Comparison of ENCODE assay signal across 1 cellular context in the genomic region with DNA sequence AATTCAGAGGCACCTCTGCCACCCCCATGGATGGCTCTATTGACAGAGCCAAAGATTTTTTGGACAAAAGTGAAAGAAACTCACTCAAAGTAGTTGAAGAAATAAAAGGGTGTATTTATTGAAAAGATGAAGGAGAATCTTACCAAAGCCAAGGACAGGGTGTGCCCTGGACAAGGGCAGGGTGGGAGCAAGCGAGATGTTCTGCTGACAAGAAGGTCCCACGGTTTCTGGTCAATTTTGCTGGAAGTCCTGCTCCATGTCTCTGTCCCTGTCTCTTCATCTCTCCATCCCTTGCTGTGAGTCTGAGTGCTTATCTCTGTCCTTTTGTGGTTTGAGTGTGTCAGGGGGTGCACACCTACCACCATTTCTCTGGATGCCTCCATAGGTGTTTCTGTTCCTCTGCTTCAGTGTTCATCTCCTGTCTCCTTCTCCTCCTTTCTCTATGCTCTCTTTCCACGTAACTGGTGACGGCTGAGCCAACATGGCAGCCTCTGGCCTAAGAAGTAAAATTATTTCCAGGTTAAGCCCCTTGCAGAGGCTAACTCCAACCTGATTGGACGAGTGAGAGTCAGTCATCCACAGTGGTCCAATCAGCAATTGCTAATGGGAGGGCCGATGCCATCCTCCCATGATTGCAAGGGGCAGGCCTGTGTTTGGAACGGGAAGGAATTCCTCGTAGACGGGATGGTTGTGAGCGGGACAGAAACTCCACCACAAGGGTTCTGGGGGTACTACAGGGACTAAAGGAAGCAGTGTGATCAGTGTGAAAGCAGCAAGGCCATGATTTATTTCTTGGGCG.
TF ChIP-seq lines count a peak whose summit lies in the region.

No MANE protein-coding gene starts in this region.

TF ChIP-seq in GM23338, 12 proteins besides CTCF, POLR2A, EP300 and RAD21 (continued from another document):
- TF ChIP-seq, protein P1, sequence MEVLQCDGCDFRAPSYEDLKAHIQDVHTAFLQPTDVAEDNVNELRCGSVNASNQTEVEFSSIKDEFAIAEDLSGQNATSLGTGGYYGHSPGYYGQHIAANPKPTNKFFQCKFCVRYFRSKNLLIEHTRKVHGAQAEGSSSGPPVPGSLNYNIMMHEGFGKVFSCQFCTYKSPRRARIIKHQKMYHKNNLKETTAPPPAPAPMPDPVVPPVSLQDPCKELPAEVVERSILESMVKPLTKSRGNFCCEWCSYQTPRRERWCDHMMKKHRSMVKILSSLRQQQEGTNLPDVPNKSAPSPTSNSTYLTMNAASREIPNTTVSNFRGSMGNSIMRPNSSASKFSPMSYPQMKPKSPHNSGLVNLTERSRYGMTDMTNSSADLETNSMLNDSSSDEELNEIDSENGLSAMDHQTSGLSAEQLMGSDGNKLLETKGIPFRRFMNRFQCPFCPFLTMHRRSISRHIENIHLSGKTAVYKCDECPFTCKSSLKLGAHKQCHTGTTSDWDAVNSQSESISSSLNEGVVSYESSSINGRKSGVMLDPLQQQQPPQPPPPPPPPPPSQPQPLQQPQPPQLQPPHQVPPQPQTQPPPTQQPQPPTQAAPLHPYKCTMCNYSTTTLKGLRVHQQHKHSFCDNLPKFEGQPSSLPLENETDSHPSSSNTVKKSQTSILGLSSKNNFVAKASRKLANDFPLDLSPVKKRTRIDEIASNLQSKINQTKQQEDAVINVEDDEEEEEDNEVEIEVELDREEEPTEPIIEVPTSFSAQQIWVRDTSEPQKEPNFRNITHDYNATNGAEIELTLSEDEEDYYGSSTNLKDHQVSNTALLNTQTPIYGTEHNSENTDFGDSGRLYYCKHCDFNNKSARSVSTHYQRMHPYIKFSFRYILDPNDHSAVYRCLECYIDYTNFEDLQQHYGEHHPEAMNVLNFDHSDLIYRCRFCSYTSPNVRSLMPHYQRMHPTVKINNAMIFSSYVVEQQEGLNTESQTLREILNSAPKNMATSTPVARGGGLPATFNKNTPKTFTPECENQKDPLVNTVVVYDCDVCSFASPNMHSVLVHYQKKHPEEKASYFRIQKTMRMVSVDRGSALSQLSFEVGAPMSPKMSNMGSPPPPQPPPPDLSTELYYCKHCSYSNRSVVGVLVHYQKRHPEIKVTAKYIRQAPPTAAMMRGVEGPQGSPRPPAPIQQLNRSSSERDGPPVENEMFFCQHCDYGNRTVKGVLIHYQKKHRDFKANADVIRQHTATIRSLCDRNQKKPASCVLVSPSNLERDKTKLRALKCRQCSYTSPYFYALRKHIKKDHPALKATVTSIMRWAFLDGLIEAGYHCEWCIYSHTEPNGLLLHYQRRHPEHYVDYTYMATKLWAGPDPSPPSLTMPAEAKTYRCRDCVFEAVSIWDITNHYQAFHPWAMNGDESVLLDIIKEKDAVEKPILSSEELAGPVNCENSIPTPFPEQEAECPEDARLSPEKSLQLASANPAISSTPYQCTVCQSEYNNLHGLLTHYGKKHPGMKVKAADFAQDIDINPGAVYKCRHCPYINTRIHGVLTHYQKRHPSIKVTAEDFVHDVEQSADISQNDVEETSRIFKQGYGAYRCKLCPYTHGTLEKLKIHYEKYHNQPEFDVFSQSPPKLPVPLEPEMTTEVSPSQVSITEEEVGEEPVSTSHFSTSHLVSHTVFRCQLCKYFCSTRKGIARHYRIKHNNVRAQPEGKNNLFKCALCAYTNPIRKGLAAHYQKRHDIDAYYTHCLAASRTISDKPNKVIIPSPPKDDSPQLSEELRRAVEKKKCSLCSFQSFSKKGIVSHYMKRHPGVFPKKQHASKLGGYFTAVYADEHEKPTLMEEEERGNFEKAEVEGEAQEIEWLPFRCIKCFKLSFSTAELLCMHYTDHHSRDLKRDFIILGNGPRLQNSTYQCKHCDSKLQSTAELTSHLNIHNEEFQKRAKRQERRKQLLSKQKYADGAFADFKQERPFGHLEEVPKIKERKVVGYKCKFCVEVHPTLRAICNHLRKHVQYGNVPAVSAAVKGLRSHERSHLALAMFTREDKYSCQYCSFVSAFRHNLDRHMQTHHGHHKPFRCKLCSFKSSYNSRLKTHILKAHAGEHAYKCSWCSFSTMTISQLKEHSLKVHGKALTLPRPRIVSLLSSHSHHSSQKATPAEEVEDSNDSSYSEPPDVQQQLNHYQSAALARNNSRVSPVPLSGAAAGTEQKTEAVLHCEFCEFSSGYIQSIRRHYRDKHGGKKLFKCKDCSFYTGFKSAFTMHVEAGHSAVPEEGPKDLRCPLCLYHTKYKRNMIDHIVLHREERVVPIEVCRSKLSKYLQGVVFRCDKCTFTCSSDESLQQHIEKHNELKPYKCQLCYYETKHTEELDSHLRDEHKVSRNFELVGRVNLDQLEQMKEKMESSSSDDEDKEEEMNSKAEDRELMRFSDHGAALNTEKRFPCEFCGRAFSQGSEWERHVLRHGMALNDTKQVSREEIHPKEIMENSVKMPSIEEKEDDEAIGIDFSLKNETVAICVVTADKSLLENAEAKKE (CRISPR knock-in tag; IDR thresholded peaks at IDR 0.05) = no peak
- TF ChIP-seq REST (IDR thresholded peaks at IDR 0.05; ENCODE audit: unreplicated experiment) (no peak), NANOG (IDR thresholded peaks at IDR 0.05; ENCODE audit: borderline replicate concordance) (no peak), CREB1 (CRISPR knock-in tag; IDR thresholded peaks at IDR 0.05; ENCODE audit: low read depth) (no peak), POLR2AphosphoS5 (IDR thresholded peaks at IDR 0.05; ENCODE audit: low read depth) (no peak), ZNF114 (CRISPR knock-in tag; IDR thresholded peaks at IDR 0.05) (no peak), EZH2phosphoT487 (IDR thresholded peaks at IDR 0.05; ENCODE audit: unreplicated experiment) (no peak)
TF ChIP-seq in GM23338: peak in this region for 0.
